Comparison of ENCODE assay signal across 21 cellular contexts in the genomic region with DNA sequence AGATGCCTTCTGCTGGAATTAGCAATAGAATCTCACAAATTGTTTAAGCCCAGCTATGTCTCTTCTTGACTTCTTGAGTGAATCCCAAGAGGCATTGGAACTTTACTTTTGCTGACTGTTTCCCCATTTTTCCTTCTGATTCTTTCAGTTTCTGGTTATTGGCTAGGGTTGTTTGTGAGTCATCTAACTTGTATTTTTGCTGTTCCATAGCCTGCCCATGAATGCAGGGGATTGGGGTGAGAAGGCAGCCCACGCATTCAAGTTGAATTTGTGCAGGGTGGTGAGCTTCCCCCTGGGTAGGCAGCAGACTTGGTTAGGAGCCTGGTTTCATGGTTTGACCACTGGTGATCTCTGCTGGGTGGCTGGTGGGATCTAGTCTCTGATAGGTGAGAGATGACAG. TPM values are rescaled to one million over a fixed set of nuclear protein-coding genes. Genes with fewer than 3 reads are reported as not detected.
DNase-seq lines count a peak whose midpoint lies in the region; ATAC-seq and TF ChIP-seq lines count a peak whose summit lies in the region.
"Had no signal": no experiment of that assay in that cellular context is flagged by ENCODE, and none has a peak within 500 bp of the region (broad histone marks: within the 10 kb centered on the region; RNA-seq: fewer than 3 reads in every experiment).

No MANE protein-coding gene starts in this region.

- H3K9me2 ChIP-seq in PC-3 (replicated peaks; ENCODE audit: low read length) = no peaks in the 10 kb centered on the region

- H3K9me3 ChIP-seq in PC-3 (ENCODE audit: low read length) (no peaks in the 10 kb centered on the region), adrenal gland (replicated peaks in 1 of 3) (no peaks in the 10 kb centered on the region)
- H3K9me3 ChIP-seq: gastroesophageal sphincter had no signal

- POLR2A ChIA-PET in PC-3 (lab: Charles Lee; ENCODE audit: unreplicated experiment) = no interaction called here

- DNase-seq in EH (ENCODE audit: low read depth) = peak; percentile 50
- DNase-seq in PC-3 = peak; percentile 18
- DNase-seq in epithelial cell of esophagus (ENCODE audit: low read depth) = peak; percentile 14
- peak; percentile 70 for DNase-seq in renal cortical epithelial cell (ENCODE audit: low read depth)
- DNase-seq in adrenal gland = no peak
- no peak for DNase-seq in LoVo (ENCODE audit: low spot score)
- DNase-seq in dermis blood vessel endothelial cell = no peak
- no peak for DNase-seq in activated CD8-positive, alpha-beta memory T cell treated with anti-CD3 and anti-CD28 coated beads for 24 hours
- DNase-seq: activated CD4-positive, CD25-positive, alpha-beta regulatory T cell treated with anti-CD3 and anti-CD28 coated beads, Interleukin-2, amount 50 U/mL, for 72 hours; activated naive CD4-positive, alpha-beta T cell; brain microvascular endothelial cell; DMS79; effector CD4-positive, alpha-beta T cell; H9; NCI-H1092 treated with DMSO at 0.1 percent for 48 hours; SHP77 had no signal

- TF ChIP-seq POLR2A in adrenal gland (IDR thresholded peaks at IDR 0.05) = no peak

- intact Hi-C loops in PC-3 (cut with micrococcal nuclease) = no loop called here
- intact Hi-C loops in adrenal gland (cut with DNase I) = no loop called here

- H3K27me3 ChIP-seq in PC-3 (ENCODE audit: low read length) (no peaks in the 10 kb centered on the region), adrenal gland (no peaks in the 10 kb centered on the region)
- H3K27me3 ChIP-seq: brain microvascular endothelial cell had no signal

- no peak overlapping the region for H3K9ac ChIP-seq in PC-3 (ENCODE audit: low read length)

- peak overlapping the region; percentile 33; the same call in 1 of the 2 replicates for H2AFZ ChIP-seq in PC-3 (ENCODE audit: low read length)

- no peak for ATAC-seq in PC-3
- ATAC-seq: gastroesophageal sphincter had no signal

- H3K4me3 ChIP-seq in PC-3 (ENCODE audit: low read length) (no peak overlapping the region), epithelial cell of esophagus (ENCODE audit: low read length) (no peak overlapping the region), adrenal gland (no peak overlapping the region)
- H3K4me3 ChIP-seq: gastroesophageal sphincter had no signal

- 71 to 96% (median 82%) methylated on average over 1 of the region's 1 CpG for WGBS in adrenal gland, 4 donors

- 0 out of 2 replicates have a peak overlapping the region, but pooled peaks have one; percentile 20 for H3K4me2 ChIP-seq in PC-3 (ENCODE audit: low read length)

- H3K4me1 ChIP-seq in PC-3 (ENCODE audit: insufficient read depth, low read length) (peaks cover 6% of the 10 kb centered on the region), adrenal gland (replicated peaks in 1 of 2) (peaks cover 0 to 24% of the 10 kb centered on the region in 2 donors)
- H3K4me1 ChIP-seq: gastroesophageal sphincter had no signal

- H3K27ac ChIP-seq in PC-3 (ENCODE audit: low read length) = no peak overlapping the region
- H3K27ac ChIP-seq in adrenal gland = peak overlapping the region in 2 of 5 donors; percentile 8 to 38
- H3K27ac ChIP-seq: brain microvascular endothelial cell, C4-2B, gastroesophageal sphincter had no signal

- no peaks in the 10 kb centered on the region for H4K20me1 ChIP-seq in PC-3 (ENCODE audit: low read length)

- no peaks in the 10 kb centered on the region for H3K36me3 ChIP-seq in PC-3 (ENCODE audit: low read depth, low read length)
- no peaks in the 10 kb centered on the region for H3K36me3 ChIP-seq in adrenal gland (replicated peaks in 1 of 2)
- H3K36me3 ChIP-seq: brain microvascular endothelial cell, gastroesophageal sphincter had no signal

- no peaks in the 10 kb centered on the region for H3F3A ChIP-seq in PC-3 (ENCODE audit: low read length, unreplicated experiment)

- CTCF ChIA-PET in PC-3 (lab: Charles Lee) = no interaction called here

- TF ChIP-seq CTCF in PC-3 (conservative IDR thresholded peaks at IDR 0.05; ENCODE audit: low read depth, low read length) = no peak
- no peak for TF ChIP-seq CTCF in epithelial cell of esophagus (IDR thresholded peaks at IDR 0.05; ENCODE audit: insufficient read depth, low read depth, low read length, missing control alignments)
- no peak for TF ChIP-seq CTCF in adrenal gland (IDR thresholded peaks at IDR 0.05)

- no peaks in the 10 kb centered on the region for H3K79me2 ChIP-seq in PC-3 (ENCODE audit: low read length)

- no TSS peak for BruUV-seq in PC-3 (replicated peaks; lab: Mats Ljungman, UMichigan)

RNA-seq across cellular contexts. Expression of a gene that starts 10.4 kb away (rescaled TPM):
- 0.26 and 0.58 TPM in 2 replicates for total RNA-seq in PC-3 (2014; rRNA removed)
- not detected in 2 replicates for total RNA-seq in renal cortical epithelial cell
- total RNA-seq in adrenal gland = 1 to 10 TPM in 3 of 8 donors, under 1 TPM in 4, not detected in 1; 0.14 to 4.6 (median 0.87) TPM
- polyA plus RNA-seq in adrenal gland = 1 to 10 TPM in 1 of 3 donors, under 1 TPM in 2; 0.16 to 1.5 (median 0.37) TPM
- total RNA-seq in dermis blood vessel endothelial cell = not detected in 2 replicates
- total RNA-seq: lung microvascular endothelial cell; pulmonary artery endothelial cell; T-helper 2 cell treated with Interferon-gamma antibody and Interleukin-4, amounts not matched to agents 100 ng/mL and 5 ng/mL, for 36 hours had no signal

RNA-seq across cellular contexts. Expression of a gene that starts 33.2 kb away (rescaled TPM):
- total RNA-seq in PC-3 (2014; rRNA removed) (not detected in 2 replicates), renal cortical epithelial cell (not detected in 2 replicates), adrenal gland (not detected), dermis blood vessel endothelial cell (not detected in 2 replicates)
- polyA plus RNA-seq in adrenal gland = not detected
- total RNA-seq: gastroesophageal sphincter; lung microvascular endothelial cell; pulmonary artery endothelial cell; T-helper 2 cell treated with Interferon-gamma antibody and Interleukin-4, amounts not matched to agents 100 ng/mL and 5 ng/mL, for 36 hours had no signal

Comparison
In these comparisons a context has a peak if more than half of its experiments do, and no peak if none do; other contexts are left out.
1. DNase-seq: peak in EH (single experiment), PC-3 (single experiment), epithelial cell of esophagus (single experiment) and renal cortical epithelial cell (single experiment); none in adrenal gland (0 of 7), LoVo (single experiment), dermis blood vessel endothelial cell (single experiment) and activated CD8-positive, alpha-beta memory T cell treated with anti-CD3 and anti-CD28 coated beads for 24 hours (single experiment).